ENCODE assay signal across 24 cellular contexts in genomic region chr7:2646680-2647571, GRCh38. TPM values are rescaled to one million over a fixed set of nuclear protein-coding genes. Genes with fewer than 3 reads are reported as not detected.
DNase-seq lines count a peak whose midpoint lies in the region; ATAC-seq and TF ChIP-seq lines count a peak whose summit lies in the region.
"Had no signal": no experiment of that assay in that cellular context is flagged by ENCODE, and none has a peak within 500 bp of the region (broad histone marks: within the 10 kb centered on the region; RNA-seq: fewer than 3 reads in every experiment).

No MANE protein-coding gene starts in this region.

- H3K4me1 Mint-ChIP-seq in CD14-positive monocyte (peaks cover 41% of the 10 kb centered on the region), WTC11 (peaks cover 28% of the 10 kb centered on the region)

- no peaks in the 10 kb centered on the region for H3K4me1 ChIP-seq in HEK293 (ENCODE audit: control insufficient read depth, insufficient read depth, low read length)

- H3K27ac Mint-ChIP-seq in CD14-positive monocyte = peak overlapping the region in 6 of 7 donors; percentile 76 to 92 (median 85)
- H3K27ac Mint-ChIP-seq in WTC11 = no peak overlapping the region
- H3K27ac Mint-ChIP-seq: activated CD4-positive, alpha-beta memory T cell treated with anti-CD3 and anti-CD28 coated beads for 36 hours had no signal

- no peaks in the 10 kb centered on the region for H3K9me3 ChIP-seq in HEK293 (ENCODE audit: control insufficient read depth, insufficient read depth, low read depth, low read length)
- H3K9me3 ChIP-seq: adrenal gland had no signal

- POLR2A ChIA-PET in HEK293 (lab: Yijun Ruan, JAX) = no interaction called here
- POLR2A ChIA-PET in WTC11 (lab: Charles Lee) = no interaction called here

- peaks cover 0 to 1% (median 0%) of the 10 kb centered on the region in 7 donors for H3K9me3 Mint-ChIP-seq in CD14-positive monocyte
- no peaks in the 10 kb centered on the region for H3K9me3 Mint-ChIP-seq in WTC11
- H3K9me3 Mint-ChIP-seq: activated CD4-positive, alpha-beta memory T cell treated with anti-CD3 and anti-CD28 coated beads for 36 hours; CD8-positive, alpha-beta memory T cell; naive B cell had no signal

- no peak overlapping the region for H3K4me3 ChIP-seq in HEK293 (ENCODE audit: low read depth, low read length)
- H3K4me3 ChIP-seq: adrenal gland had no signal

- ATAC-seq in WTC11 (peak; percentile 68), GM18867 (IDR thresholded peaks at IDR 0.05; ENCODE audit: unreplicated experiment) (no peak), HG02642 (IDR thresholded peaks at IDR 0.05; ENCODE audit: poor library complexity, unreplicated experiment) (no peak)
- ATAC-seq in activated CD4-positive, CD25-positive, alpha-beta regulatory T cell treated with anti-CD3 and anti-CD28 coated beads, Interleukin-2, amount 50 U/mL, for 24 hours = no peak
- ATAC-seq: left colon had no signal

- H3K27ac ChIP-seq in HEK293 (ENCODE audit: extremely low read depth, low read depth, low read length) = no peak overlapping the region
- H3K27ac ChIP-seq: adrenal gland, HL-60, KMS-11, WERI-Rb-1 had no signal

- CTCF ChIA-PET in HEK293 (lab: Yijun Ruan, JAX) (no interaction called here), WTC11 (lab: Charles Lee) (interaction anchor here (1.3 kb wide), 1 partner anchor 80 kb away, joined by 4 read pairs; no protein-coding TSS in a partner anchor)

- H3K36me3 Mint-ChIP-seq in CD14-positive monocyte (peaks cover 32 to 65% of the 10 kb centered on the region in 2 donors), WTC11 (peaks cover 9% of the 10 kb centered on the region)
- H3K36me3 Mint-ChIP-seq: activated CD4-positive, alpha-beta memory T cell treated with anti-CD3 and anti-CD28 coated beads for 36 hours; naive B cell had no signal

- H3K4me3 Mint-ChIP-seq in CD14-positive monocyte = no peak overlapping the region
- no peak overlapping the region for H3K4me3 Mint-ChIP-seq in WTC11
- H3K4me3 Mint-ChIP-seq: activated CD4-positive, alpha-beta memory T cell treated with anti-CD3 and anti-CD28 coated beads for 36 hours had no signal

- no peak for DNase-seq in CD14-positive monocyte (ENCODE audit: low spot score)
- DNase-seq in WTC11 (ENCODE audit: low spot score) = peak; percentile 80
- peak; percentile 94 for DNase-seq in islet precursor cell
- no peak for DNase-seq in NCI-H146 treated with DMSO at 0.1 percent for 48 hours (lab: John Stamatoyannopoulos, UW; ENCODE audit: unreplicated experiment)
- DNase-seq: activated CD4-positive, alpha-beta memory T cell treated with anti-CD3 and anti-CD28 coated beads for 36 hours; activated gamma-delta T cell; activated T-cell treated with anti-CD3 and anti-CD28 coated beads for 4 hours; CD8-positive, alpha-beta memory T cell; left colon; MV-4-11; naive B cell; NCI-H2029; NCI-H446 treated with DMSO at 0.1 percent for 48 hours; NK-92 treated with Interleukin-12 subunit alpha and Interleukin-12 subunit beta, amount 100 ng/mL, for 24 hours; stimulated activated CD4-positive, alpha-beta T cell treated with anti-CD3 and anti-CD28 coated beads, Interleukin-4, amount 100 ng/mL, for 1 hour; stimulated activated naive CD4-positive, alpha-beta T cell; WERI-Rb-1 had no signal

- intact Hi-C loops in CD14-positive monocyte (cut with micrococcal nuclease) = loop anchor here in 1 of 2 donors (5.0 kb wide), 2 partner anchors 35 to 105 kb away; no protein-coding TSS in a partner anchor

- H3K36me3 ChIP-seq in HEK293 (ENCODE audit: control insufficient read depth in 2 of 2, insufficient read depth in 1 of 2, low read length in 2 of 2) = peaks cover 0 to 27% of the 10 kb centered on the region in 2 experiments; a peak in 1 of 3 replicates

- TF ChIP-seq CTCF in CD14-positive monocyte (IDR thresholded peaks at IDR 0.05) (no peak), HEK293 (tag by site-specific recombination; IDR thresholded peaks at IDR 0.05) (no peak), WTC11 (IDR thresholded peaks at IDR 0.05) (no peak)

- H3K27me3 Mint-ChIP-seq in CD14-positive monocyte (ENCODE audit: low read depth in 3 of 3) = peaks cover 0 to 2% (median 0%) of the 10 kb centered on the region in 3 donors
- no peaks in the 10 kb centered on the region for H3K27me3 Mint-ChIP-seq in WTC11 (ENCODE audit: low read depth)
- H3K27me3 Mint-ChIP-seq: activated CD4-positive, alpha-beta memory T cell treated with anti-CD3 and anti-CD28 coated beads for 36 hours; naive B cell had no signal

TF ChIP-seq in HEK293, 187 proteins besides CTCF, POLR2A, EP300 and RAD21:
- TF ChIP-seq ZNF112 (tag by site-specific recombination; IDR thresholded peaks at IDR 0.05) = no peak
- TF ChIP-seq KLF9 (tag by site-specific recombination; IDR thresholded peaks at IDR 0.05; ENCODE audit: low read depth) = peak; percentile 61; the same call in 1 of the 2 replicates
- TF ChIP-seq KLF8 (tag by site-specific recombination; IDR thresholded peaks at IDR 0.05) = peak; percentile 87
- TF ChIP-seq ZNF664 (tag by site-specific recombination; IDR thresholded peaks at IDR 0.05) = no peak
- TF ChIP-seq KLF1 (tag by site-specific recombination; IDR thresholded peaks at IDR 0.05) = peak; percentile 62
- no peak for TF ChIP-seq MZF1 (tag by site-specific recombination; IDR thresholded peaks at IDR 0.05; ENCODE audit: borderline replicate concordance)
- TF ChIP-seq ZNF324 (tag by site-specific recombination; IDR thresholded peaks at IDR 0.05) = no peak

TF ChIP-seq in WTC11, 78 proteins besides CTCF, POLR2A, EP300 and RAD21:
- TF ChIP-seq ESRRA (CRISPR knock-in tag; IDR thresholded peaks at IDR 0.05; ENCODE audit: borderline replicate concordance) = no peak
- TF ChIP-seq, protein P1, sequence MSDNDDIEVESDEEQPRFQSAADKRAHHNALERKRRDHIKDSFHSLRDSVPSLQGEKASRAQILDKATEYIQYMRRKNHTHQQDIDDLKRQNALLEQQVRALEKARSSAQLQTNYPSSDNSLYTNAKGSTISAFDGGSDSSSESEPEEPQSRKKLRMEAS (CRISPR knock-in tag; IDR thresholded peaks at IDR 0.05) = peak; percentile 37; the same call in 1 of the 2 replicates
- no peak for TF ChIP-seq HMGA2 (CRISPR knock-in tag; IDR thresholded peaks at IDR 0.05)
- 0 out of 2 replicates have a peak, but pooled peaks have one; percentile 12 for TF ChIP-seq AFF4 (CRISPR knock-in tag; IDR thresholded peaks at IDR 0.05; ENCODE audit: borderline replicate concordance)
- TF ChIP-seq, protein P2, sequence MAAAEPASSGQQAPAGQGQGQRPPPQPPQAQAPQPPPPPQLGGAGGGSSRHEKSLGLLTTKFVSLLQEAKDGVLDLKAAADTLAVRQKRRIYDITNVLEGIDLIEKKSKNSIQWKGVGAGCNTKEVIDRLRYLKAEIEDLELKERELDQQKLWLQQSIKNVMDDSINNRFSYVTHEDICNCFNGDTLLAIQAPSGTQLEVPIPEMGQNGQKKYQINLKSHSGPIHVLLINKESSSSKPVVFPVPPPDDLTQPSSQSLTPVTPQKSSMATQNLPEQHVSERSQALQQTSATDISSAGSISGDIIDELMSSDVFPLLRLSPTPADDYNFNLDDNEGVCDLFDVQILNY (CRISPR knock-in tag; IDR thresholded peaks at IDR 0.05) = 0 out of 2 replicates have a peak, but pooled peaks have one; percentile 18
TF ChIP-seq in WTC11: peak in this region for 3.

RNA-seq across cellular contexts. Expression of gene TTYH3, which starts 15.1 kb away (rescaled TPM):
- 10 to 100 TPM; 13.4 to 17.4 TPM for polyA plus RNA-seq in CD14-positive monocyte
- total RNA-seq in WTC11 (2021) = 178 to 190 TPM (median 181 TPM) in 3 replicates

RNA-seq across cellular contexts. Expression of gene AMZ1, which starts 41.1 kb away (rescaled TPM):
- polyA plus RNA-seq in CD14-positive monocyte = under 1 TPM; 0.09 to 0.14 TPM
- total RNA-seq in WTC11 (2021) = 0.85 to 1.4 TPM (median 1.4 TPM) in 3 replicates

Comparison
In these comparisons a context has a peak if more than half of its experiments do, and no peak if none do; other contexts are left out.
1. DNase-seq: peak in WTC11 (single experiment) and islet precursor cell (single experiment); none in CD14-positive monocyte (single experiment) and NCI-H146 treated with DMSO at 0.1 percent for 48 hours (single experiment).